Comparison of ENCODE assay signal across 18 cellular contexts in the genomic region with DNA sequence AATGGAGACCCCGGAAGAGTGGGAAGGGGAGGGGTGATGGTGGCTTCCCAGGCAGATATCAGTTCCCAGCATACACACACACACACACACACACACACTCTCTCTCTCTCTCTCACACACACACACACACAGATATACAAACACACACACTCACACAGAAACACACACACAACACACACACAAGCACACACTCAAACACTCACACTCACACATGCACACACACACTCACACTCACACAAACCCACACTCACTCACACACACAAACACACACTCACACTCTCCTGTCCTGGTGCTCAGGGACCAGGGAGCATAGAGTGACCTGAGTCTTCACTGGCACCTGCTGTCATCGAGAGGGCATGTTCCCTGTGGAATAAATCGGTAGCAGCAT. TPM values are rescaled to one million over a fixed set of nuclear protein-coding genes. Genes with fewer than 3 reads are reported as not detected.
A peak's percentile ranks its signal among the peaks of the same experiment; 100 is the strongest.
DNase-seq lines count a peak whose midpoint lies in the region; ATAC-seq and TF ChIP-seq lines count a peak whose summit lies in the region.
"Had no signal": no experiment of that assay in that cellular context is flagged by ENCODE, and none has a peak within 500 bp of the region (broad histone marks: within the 10 kb centered on the region; RNA-seq: fewer than 3 reads in every experiment).

No MANE protein-coding gene starts in this region.

- ATAC-seq in GM21576 (IDR thresholded peaks at IDR 0.05; ENCODE audit: unreplicated experiment), result no peak
- ATAC-seq: Panc1 had no signal

- peak overlapping the region; percentile 18 for H3K27ac Mint-ChIP-seq in glutamatergic neuron (ENCODE audit: unreplicated experiment)

- H3K4me3 ChIP-seq in HEK293 (ENCODE audit: low read depth, low read length), result no peak overlapping the region
- H3K4me3 ChIP-seq: HAP-1 had no signal

- H3K4me3 Mint-ChIP-seq in glutamatergic neuron (ENCODE audit: unreplicated experiment), result peak overlapping the region; percentile 72

- H3K36me3 Mint-ChIP-seq in glutamatergic neuron (ENCODE audit: unreplicated experiment), result peaks cover 3% of the 10 kb centered on the region

- no peaks in the 10 kb centered on the region for H3K4me1 ChIP-seq in HEK293 (ENCODE audit: control insufficient read depth, insufficient read depth, low read length)
- H3K4me1 ChIP-seq: HAP-1 had no signal

- H3K27ac ChIP-seq in HEK293 (ENCODE audit: extremely low read depth, low read depth, low read length) (no peak overlapping the region), angular gyrus (ENCODE audit: low read depth, low read length) (peak overlapping the region; percentile 44), temporal lobe (ENCODE audit: low read depth, low read length) (peak overlapping the region; percentile 44)
- H3K27ac ChIP-seq: KMS-11 had no signal

- peaks cover 18% of the 10 kb centered on the region for H3K27me3 Mint-ChIP-seq in glutamatergic neuron (ENCODE audit: unreplicated experiment)

- CTCF ChIA-PET in HEK293 (lab: Yijun Ruan, JAX), result no interaction called here

- DNase-seq in glutamatergic neuron (no peak), NCI-H1930 (lab: John Stamatoyannopoulos, UW) (no peak)
- DNase-seq in stimulated activated CD4-positive, alpha-beta T cell treated with anti-CD3 and anti-CD28 coated beads, Interleukin-2, amount 100 ng/mL, for 24 hours, result no peak
- DNase-seq: COR-L47, DMS153, EL, NCI-H1436, NCI-H2171 treated with DMSO at 0.1 percent for 48 hours, NCI-H510A had no signal

- POLR2A ChIA-PET in HEK293 (lab: Yijun Ruan, JAX), result no interaction called here

- peaks cover 5% of the 10 kb centered on the region for H3K9me3 Mint-ChIP-seq in glutamatergic neuron (ENCODE audit: unreplicated experiment)

- no peaks in the 10 kb centered on the region for H3K9me3 ChIP-seq in HEK293 (ENCODE audit: control insufficient read depth, insufficient read depth, low read depth, low read length)
- H3K9me3 ChIP-seq: HAP-1 had no signal

- H3K4me1 Mint-ChIP-seq in glutamatergic neuron (ENCODE audit: low read depth, unreplicated experiment), result peaks cover 25% of the 10 kb centered on the region

- H3K36me3 ChIP-seq in HEK293 (ENCODE audit: control insufficient read depth in 2 of 2, insufficient read depth in 1 of 2, low read length in 2 of 2), result no peaks in the 10 kb centered on the region
- H3K36me3 ChIP-seq: HAP-1 had no signal

- TF ChIP-seq CTCF in HEK293 (tag by site-specific recombination; IDR thresholded peaks at IDR 0.05) (no peak), glutamatergic neuron (IDR thresholded peaks at IDR 0.05; ENCODE audit: partially characterized antibody, unreplicated experiment) (no peak)

TF ChIP-seq in HEK293, 187 proteins besides CTCF, POLR2A, EP300 and RAD21 (continues in another document):
- TF ChIP-seq, protein P1, sequence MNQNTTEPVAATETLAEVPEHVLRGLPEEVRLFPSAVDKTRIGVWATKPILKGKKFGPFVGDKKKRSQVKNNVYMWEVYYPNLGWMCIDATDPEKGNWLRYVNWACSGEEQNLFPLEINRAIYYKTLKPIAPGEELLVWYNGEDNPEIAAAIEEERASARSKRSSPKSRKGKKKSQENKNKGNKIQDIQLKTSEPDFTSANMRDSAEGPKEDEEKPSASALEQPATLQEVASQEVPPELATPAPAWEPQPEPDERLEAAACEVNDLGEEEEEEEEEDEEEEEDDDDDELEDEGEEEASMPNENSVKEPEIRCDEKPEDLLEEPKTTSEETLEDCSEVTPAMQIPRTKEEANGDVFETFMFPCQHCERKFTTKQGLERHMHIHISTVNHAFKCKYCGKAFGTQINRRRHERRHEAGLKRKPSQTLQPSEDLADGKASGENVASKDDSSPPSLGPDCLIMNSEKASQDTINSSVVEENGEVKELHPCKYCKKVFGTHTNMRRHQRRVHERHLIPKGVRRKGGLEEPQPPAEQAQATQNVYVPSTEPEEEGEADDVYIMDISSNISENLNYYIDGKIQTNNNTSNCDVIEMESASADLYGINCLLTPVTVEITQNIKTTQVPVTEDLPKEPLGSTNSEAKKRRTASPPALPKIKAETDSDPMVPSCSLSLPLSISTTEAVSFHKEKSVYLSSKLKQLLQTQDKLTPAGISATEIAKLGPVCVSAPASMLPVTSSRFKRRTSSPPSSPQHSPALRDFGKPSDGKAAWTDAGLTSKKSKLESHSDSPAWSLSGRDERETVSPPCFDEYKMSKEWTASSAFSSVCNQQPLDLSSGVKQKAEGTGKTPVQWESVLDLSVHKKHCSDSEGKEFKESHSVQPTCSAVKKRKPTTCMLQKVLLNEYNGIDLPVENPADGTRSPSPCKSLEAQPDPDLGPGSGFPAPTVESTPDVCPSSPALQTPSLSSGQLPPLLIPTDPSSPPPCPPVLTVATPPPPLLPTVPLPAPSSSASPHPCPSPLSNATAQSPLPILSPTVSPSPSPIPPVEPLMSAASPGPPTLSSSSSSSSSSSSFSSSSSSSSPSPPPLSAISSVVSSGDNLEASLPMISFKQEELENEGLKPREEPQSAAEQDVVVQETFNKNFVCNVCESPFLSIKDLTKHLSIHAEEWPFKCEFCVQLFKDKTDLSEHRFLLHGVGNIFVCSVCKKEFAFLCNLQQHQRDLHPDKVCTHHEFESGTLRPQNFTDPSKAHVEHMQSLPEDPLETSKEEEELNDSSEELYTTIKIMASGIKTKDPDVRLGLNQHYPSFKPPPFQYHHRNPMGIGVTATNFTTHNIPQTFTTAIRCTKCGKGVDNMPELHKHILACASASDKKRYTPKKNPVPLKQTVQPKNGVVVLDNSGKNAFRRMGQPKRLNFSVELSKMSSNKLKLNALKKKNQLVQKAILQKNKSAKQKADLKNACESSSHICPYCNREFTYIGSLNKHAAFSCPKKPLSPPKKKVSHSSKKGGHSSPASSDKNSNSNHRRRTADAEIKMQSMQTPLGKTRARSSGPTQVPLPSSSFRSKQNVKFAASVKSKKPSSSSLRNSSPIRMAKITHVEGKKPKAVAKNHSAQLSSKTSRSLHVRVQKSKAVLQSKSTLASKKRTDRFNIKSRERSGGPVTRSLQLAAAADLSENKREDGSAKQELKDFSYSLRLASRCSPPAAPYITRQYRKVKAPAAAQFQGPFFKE (tag by site-specific recombination; IDR thresholded peaks at IDR 0.05; ENCODE audit: borderline replicate concordance), result no peak
- TF ChIP-seq SALL2 (tag by site-specific recombination; IDR thresholded peaks at IDR 0.05; ENCODE audit: borderline replicate concordance) (0 out of 2 replicates have a peak, but pooled peaks have one; percentile 76), HOXA7 (CRISPR knock-in tag; IDR thresholded peaks at IDR 0.05; ENCODE audit: borderline replicate concordance) (no peak), WT1 (tag by site-specific recombination; IDR thresholded peaks at IDR 0.05) (no peak), ZNF571 (tag by site-specific recombination; IDR thresholded peaks at IDR 0.05) (0 out of 2 replicates have a peak, but pooled peaks have one; percentile 52), ZNF335 (tag by site-specific recombination; conservative IDR thresholded peaks at IDR 0.05) (no peak), ZNF529 (tag by site-specific recombination; IDR thresholded peaks at IDR 0.05; ENCODE audit: insufficient replicate concordance) (no peak), ZNF121 (tag by site-specific recombination; IDR thresholded peaks at IDR 0.05) (no peak), YY1 (tag by site-specific recombination; IDR thresholded peaks at IDR 0.05) (no peak), ZNF623 (tag by site-specific recombination; IDR thresholded peaks at IDR 0.05) (no peak)
- TF ChIP-seq, protein P2, sequence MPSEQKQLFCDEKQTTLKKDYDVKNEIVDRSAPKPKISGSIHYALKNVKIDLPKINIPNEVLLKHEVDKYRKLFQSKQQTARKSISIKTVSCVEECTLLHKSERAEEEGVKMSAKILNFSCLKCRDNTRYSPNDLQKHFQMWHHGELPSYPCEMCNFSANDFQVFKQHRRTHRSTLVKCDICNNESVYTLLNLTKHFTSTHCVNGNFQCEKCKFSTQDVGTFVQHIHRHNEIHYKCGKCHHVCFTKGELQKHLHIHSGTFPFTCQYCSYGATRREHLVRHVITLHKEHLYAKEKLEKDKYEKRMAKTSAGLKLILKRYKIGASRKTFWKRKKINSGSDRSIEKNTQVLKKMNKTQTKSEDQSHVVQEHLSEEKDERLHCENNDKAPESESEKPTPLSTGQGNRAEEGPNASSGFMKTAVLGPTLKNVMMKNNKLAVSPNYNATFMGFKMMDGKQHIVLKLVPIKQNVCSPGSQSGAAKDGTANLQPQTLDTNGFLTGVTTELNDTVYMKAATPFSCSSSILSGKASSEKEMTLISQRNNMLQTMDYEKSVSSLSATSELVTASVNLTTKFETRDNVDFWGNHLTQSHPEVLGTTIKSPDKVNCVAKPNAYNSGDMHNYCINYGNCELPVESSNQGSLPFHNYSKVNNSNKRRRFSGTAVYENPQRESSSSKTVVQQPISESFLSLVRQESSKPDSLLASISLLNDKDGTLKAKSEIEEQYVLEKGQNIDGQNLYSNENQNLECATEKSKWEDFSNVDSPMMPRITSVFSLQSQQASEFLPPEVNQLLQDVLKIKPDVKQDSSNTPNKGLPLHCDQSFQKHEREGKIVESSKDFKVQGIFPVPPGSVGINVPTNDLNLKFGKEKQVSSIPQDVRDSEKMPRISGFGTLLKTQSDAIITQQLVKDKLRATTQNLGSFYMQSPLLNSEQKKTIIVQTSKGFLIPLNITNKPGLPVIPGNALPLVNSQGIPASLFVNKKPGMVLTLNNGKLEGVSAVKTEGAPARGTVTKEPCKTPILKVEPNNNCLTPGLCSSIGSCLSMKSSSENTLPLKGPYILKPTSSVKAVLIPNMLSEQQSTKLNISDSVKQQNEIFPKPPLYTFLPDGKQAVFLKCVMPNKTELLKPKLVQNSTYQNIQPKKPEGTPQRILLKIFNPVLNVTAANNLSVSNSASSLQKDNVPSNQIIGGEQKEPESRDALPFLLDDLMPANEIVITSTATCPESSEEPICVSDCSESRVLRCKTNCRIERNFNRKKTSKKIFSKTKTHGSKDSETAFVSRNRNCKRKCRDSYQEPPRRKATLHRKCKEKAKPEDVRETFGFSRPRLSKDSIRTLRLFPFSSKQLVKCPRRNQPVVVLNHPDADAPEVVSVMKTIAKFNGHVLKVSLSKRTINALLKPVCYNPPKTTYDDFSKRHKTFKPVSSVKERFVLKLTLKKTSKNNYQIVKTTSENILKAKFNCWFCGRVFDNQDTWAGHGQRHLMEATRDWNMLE (tag by site-specific recombination; conservative IDR thresholded peaks at IDR 0.05; ENCODE audit: low read depth), result no peak
- TF ChIP-seq, protein P3, sequence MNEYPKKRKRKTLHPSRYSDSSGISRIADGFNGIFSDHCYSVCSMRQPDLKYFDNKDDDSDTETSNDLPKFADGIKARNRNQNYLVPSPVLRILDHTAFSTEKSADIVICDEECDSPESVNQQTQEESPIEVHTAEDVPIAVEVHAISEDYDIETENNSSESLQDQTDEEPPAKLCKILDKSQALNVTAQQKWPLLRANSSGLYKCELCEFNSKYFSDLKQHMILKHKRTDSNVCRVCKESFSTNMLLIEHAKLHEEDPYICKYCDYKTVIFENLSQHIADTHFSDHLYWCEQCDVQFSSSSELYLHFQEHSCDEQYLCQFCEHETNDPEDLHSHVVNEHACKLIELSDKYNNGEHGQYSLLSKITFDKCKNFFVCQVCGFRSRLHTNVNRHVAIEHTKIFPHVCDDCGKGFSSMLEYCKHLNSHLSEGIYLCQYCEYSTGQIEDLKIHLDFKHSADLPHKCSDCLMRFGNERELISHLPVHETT (tag by site-specific recombination; IDR thresholded peaks at IDR 0.05), result no peak

RNA-seq across cellular contexts. Expression of a gene that starts 5.6 kb away (rescaled TPM):
- total RNA-seq in glutamatergic neuron (ENCODE audit: unreplicated experiment), result 0.98 TPM
- 2.5 TPM for total RNA-seq in temporal lobe
- total RNA-seq: M059J, SK-MEL-5 had no signal
